8 cellular contexts compared by ENCODE assay signal in the genomic region with DNA sequence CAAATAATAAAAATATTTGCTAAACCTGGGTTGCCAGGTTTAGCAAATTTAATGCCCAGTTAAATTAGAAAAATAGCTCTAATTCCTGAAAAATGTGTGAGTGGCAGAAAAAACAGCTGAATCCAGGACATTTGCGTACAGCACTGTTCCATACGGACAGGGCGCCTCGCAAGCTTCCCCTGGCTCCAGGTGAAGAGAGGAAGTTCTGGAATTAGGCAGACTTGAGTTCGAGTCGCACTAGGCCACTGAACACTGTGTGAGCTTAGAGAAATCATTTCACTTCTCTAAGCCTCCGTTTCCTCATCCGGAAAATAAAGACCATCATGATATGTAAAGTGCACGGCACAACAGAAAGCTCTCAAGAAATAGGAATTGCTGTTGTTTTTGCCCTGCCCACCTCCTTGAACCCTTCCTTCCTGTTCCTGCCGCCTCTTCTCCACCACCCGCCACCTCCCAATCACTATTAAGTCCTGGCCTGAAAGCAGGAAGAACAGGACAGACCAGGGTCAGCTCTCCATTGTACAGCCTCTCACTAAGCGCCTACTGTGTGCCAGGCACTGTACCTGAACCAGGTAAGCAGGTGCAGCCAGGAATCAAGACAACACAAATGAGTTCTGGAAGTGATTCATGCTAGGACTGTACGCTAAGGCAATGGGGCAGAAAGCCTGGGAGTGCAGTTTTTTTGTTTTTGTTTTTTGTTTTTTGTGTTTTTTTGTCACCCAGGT. TPM values are rescaled to one million over a fixed set of nuclear protein-coding genes. Genes with fewer than 3 reads are reported as not detected.
DNase-seq lines count a peak whose midpoint lies in the region; ATAC-seq, FAIRE-seq and TF ChIP-seq lines count a peak whose summit lies in the region.

No MANE protein-coding gene starts in this region.

- no peak overlapping the region for H3K27ac Mint-ChIP-seq in activated CD4-positive, alpha-beta T cell treated with anti-CD3 and anti-CD28 coated beads, Interleukin-2, amount 10 ng/mL, durations not matched to agents 7 days and 5 days
- no peak overlapping the region for H3K27ac Mint-ChIP-seq in activated naive CD8-positive, alpha-beta T cell

- TF ChIP-seq CTCF in kidney (IDR thresholded peaks at IDR 0.05; ENCODE audit: borderline replicate concordance, extremely low read depth, insufficient read depth): no peak

- peak overlapping the region; percentile 18 to 70 for H3K9ac ChIP-seq in kidney (ENCODE audit: low read length in 2 of 2)

- POLR2A ChIA-PET in activated CD4-positive, alpha-beta T cell treated with anti-CD3 and anti-CD28 coated beads, Interleukin-2, amount 10 ng/mL, durations not matched to agents 7 days and 5 days (lab: Charles Lee): interaction anchor here (0.6 kb wide), 1 partner anchor 8 kb away, joined by 5 read pairs; no protein-coding TSS in a partner anchor

- H3K9me3 Mint-ChIP-seq in activated CD4-positive, alpha-beta T cell treated with anti-CD3 and anti-CD28 coated beads, Interleukin-2, amount 10 ng/mL, durations not matched to agents 7 days and 5 days: no peaks in the 10 kb centered on the region
- H3K9me3 Mint-ChIP-seq in activated naive CD8-positive, alpha-beta T cell (ENCODE audit: low read depth): no peaks in the 10 kb centered on the region

- no peaks in the 10 kb centered on the region for H3K36me3 ChIP-seq in kidney (ENCODE audit: control insufficient read depth in 1 of 2, insufficient read depth in 2 of 2, low read length in 2 of 2)
- H3K36me3 ChIP-seq in thymus (ENCODE audit: control insufficient read depth, insufficient read depth): no peaks in the 10 kb centered on the region

- no peak for ATAC-seq in GM19467 (IDR thresholded peaks at IDR 0.05; ENCODE audit: unreplicated experiment)
- ATAC-seq in GM18861 (IDR thresholded peaks at IDR 0.05; ENCODE audit: unreplicated experiment): no peak

- H3K4me1 ChIP-seq in kidney (ENCODE audit: control insufficient read depth in 1 of 2, insufficient read depth in 1 of 2, low read depth in 1 of 2, low read length in 2 of 2) (peaks cover 13 to 16% of the 10 kb centered on the region in 2 donors), thymus (ENCODE audit: control insufficient read depth, insufficient read depth, low read length) (peaks cover 7% of the 10 kb centered on the region)

- CTCF ChIA-PET in activated CD4-positive, alpha-beta T cell treated with anti-CD3 and anti-CD28 coated beads, Interleukin-2, amount 10 ng/mL, durations not matched to agents 7 days and 5 days (lab: Charles Lee): interaction anchor here (1.2 to 3.7 kb wide), 4 partner anchors 9 to 74 kb away, joined by 4 to 16 read pairs (median 4); no protein-coding TSS in a partner anchor

- H3K27me3 ChIP-seq in thymus (ENCODE audit: control insufficient read depth, insufficient read depth): peaks cover 2% of the 10 kb centered on the region

- H3K4me3 Mint-ChIP-seq in activated CD4-positive, alpha-beta T cell treated with anti-CD3 and anti-CD28 coated beads, Interleukin-2, amount 10 ng/mL, durations not matched to agents 7 days and 5 days: peak overlapping the region; percentile 77
- peak overlapping the region; percentile 81 for H3K4me3 Mint-ChIP-seq in activated naive CD8-positive, alpha-beta T cell

- DNase-seq in activated CD4-positive, alpha-beta T cell treated with anti-CD3 and anti-CD28 coated beads, Interleukin-2, amount 10 ng/mL, durations not matched to agents 7 days and 5 days: no peak
- no peak for DNase-seq in activated CD4-positive, alpha-beta T cell treated with anti-CD3 and anti-CD28 coated beads, Interleukin-2, amount 50 U/mL, for 48 hours
- DNase-seq in kidney (no peak), GM19239 (ENCODE audit: insufficient read length, low spot score) (no peak)

- H3K27ac ChIP-seq in kidney (ENCODE audit: low read depth in 2 of 2, low read length in 2 of 2) (no peak overlapping the region), thymus (ENCODE audit: low read depth) (no peak overlapping the region)

- no peaks in the 10 kb centered on the region for H3K36me3 Mint-ChIP-seq in activated CD4-positive, alpha-beta T cell treated with anti-CD3 and anti-CD28 coated beads, Interleukin-2, amount 10 ng/mL, durations not matched to agents 7 days and 5 days (ENCODE audit: low read depth)
- H3K36me3 Mint-ChIP-seq in activated naive CD8-positive, alpha-beta T cell: no peaks in the 10 kb centered on the region

- WGBS in thymus: 62% methylated on average over 13 of the region's 13 CpGs

- H3K4me3 ChIP-seq in kidney (ENCODE audit: low read length in 2 of 2) (peak overlapping the region; percentile 41 to 91), thymus (ENCODE audit: low read length) (peak overlapping the region; percentile 75)

- H3K9me3 ChIP-seq in kidney (ENCODE audit: control insufficient read depth in 1 of 2, low read length in 2 of 2) (no peaks in the 10 kb centered on the region), thymus (ENCODE audit: control insufficient read depth) (no peaks in the 10 kb centered on the region)

- peaks cover 22% of the 10 kb centered on the region for H3K27me3 Mint-ChIP-seq in activated CD4-positive, alpha-beta T cell treated with anti-CD3 and anti-CD28 coated beads, Interleukin-2, amount 10 ng/mL, durations not matched to agents 7 days and 5 days
- H3K27me3 Mint-ChIP-seq in activated naive CD8-positive, alpha-beta T cell: no peaks in the 10 kb centered on the region

- no peak for FAIRE-seq in kidney (lab: Jason Lieb, UNC)
- FAIRE-seq in GM19239 (lab: Jason Lieb, UNC): no peak

- intact Hi-C loops in kidney (cut with DNase I): no loop called here

- peaks cover 10% of the 10 kb centered on the region for H3K4me1 Mint-ChIP-seq in activated CD4-positive, alpha-beta T cell treated with anti-CD3 and anti-CD28 coated beads, Interleukin-2, amount 10 ng/mL, durations not matched to agents 7 days and 5 days
- peaks cover 18% of the 10 kb centered on the region for H3K4me1 Mint-ChIP-seq in activated naive CD8-positive, alpha-beta T cell (ENCODE audit: low read depth)

RNA-seq across cellular contexts. Expression of a gene that starts 0.8 kb away (rescaled TPM):
- under 1 TPM; 0.69 to 0.97 TPM for total RNA-seq in activated CD4-positive, alpha-beta T cell treated with anti-CD3 and anti-CD28 coated beads, Interleukin-2, amount 10 ng/mL, durations not matched to agents 7 days and 5 days
- total RNA-seq in kidney: 19.0 TPM
- polyA plus RNA-seq in kidney (ENCODE audit: insufficient read depth, low read depth, low replicate concordance): 6.3 TPM
- polyA plus RNA-seq in thymus: 4.4 TPM

RNA-seq across cellular contexts. Expression of a gene that starts 36.1 kb away (rescaled TPM):
- 10 to 100 TPM; 29.7 to 29.8 TPM for total RNA-seq in activated CD4-positive, alpha-beta T cell treated with anti-CD3 and anti-CD28 coated beads, Interleukin-2, amount 10 ng/mL, durations not matched to agents 7 days and 5 days
- 35.0 TPM for total RNA-seq in kidney
- polyA plus RNA-seq in kidney (ENCODE audit: insufficient read depth, low read depth, low replicate concordance) (7.3 TPM), thymus (9.1 TPM)

Comparison
In these comparisons a context has a peak if more than half of its experiments do, and no peak if none do; other contexts are left out.
1. RNA of a gene that starts 0.8 kb away (total RNA-seq): 19.0 TPM in kidney (single experiment); 0.69 to 0.97 TPM in activated CD4-positive, alpha-beta T cell treated with anti-CD3 and anti-CD28 coated beads, Interleukin-2, amount 10 ng/mL, durations not matched to agents 7 days and 5 days; every median in the first group is over 10 times any median in the second.